Comparison of ENCODE assay signal across 21 cellular contexts in the genomic region with DNA sequence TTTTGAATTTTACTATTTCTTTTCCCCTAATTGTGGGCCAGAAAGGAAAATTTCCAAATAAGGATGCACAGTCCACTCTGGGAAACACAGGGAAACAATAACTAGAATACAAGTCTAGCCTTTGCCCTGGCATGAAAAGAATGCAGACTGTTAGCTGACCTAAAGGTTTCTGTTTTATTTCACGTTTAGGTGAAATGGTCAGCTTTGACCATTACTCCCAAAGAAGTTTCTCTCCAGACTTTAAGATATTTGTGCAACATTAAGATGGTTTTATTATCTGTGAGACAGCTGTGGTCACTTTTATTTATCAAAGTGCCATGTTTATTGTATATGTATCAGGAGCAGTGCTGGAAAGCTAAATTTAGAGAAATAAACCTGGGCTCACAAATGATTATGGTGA.
DNase-seq lines count a peak whose midpoint lies in the region; ATAC-seq and TF ChIP-seq lines count a peak whose summit lies in the region.
"Had no signal": no experiment of that assay in that cellular context is flagged by ENCODE, and none has a peak within 500 bp of the region (broad histone marks: within the 10 kb centered on the region; RNA-seq: fewer than 3 reads in every experiment).

No MANE protein-coding gene starts in this region.

- no peaks in the 10 kb centered on the region for H3K36me3 ChIP-seq in Caco-2 (ENCODE audit: control insufficient read depth, insufficient read depth, low read length)
- H3K36me3 ChIP-seq: prostate gland had no signal

- intact Hi-C loops in Caco-2 (cut with micrococcal nuclease; ENCODE audit: unreplicated experiment): loop anchor here (2.0 kb wide), 1 partner anchor 52 kb away; no protein-coding TSS in a partner anchor

- POLR2A ChIA-PET in Caco-2 (lab: Charles Lee): no interaction called here

- no peaks in the 10 kb centered on the region for H3K9me3 Mint-ChIP-seq in Caco-2 (ENCODE audit: unreplicated experiment)
- H3K9me3 Mint-ChIP-seq: CD4-positive, alpha-beta T cell; memory B cell; T-cell had no signal

- peaks cover 69% of the 10 kb centered on the region for H3K4me1 ChIP-seq in Caco-2
- H3K4me1 ChIP-seq: prostate gland had no signal

- peak overlapping the region; percentile 58 for H3K4me3 Mint-ChIP-seq in Caco-2 (ENCODE audit: unreplicated experiment)
- H3K4me3 Mint-ChIP-seq: CD4-positive, alpha-beta T cell; endodermal cell; memory B cell; T-cell had no signal

- TF ChIP-seq CTCF in Caco-2 (IDR thresholded peaks at IDR 0.05; ENCODE audit: insufficient read depth in 1 of 2, low read depth in 1 of 2, low read length in 1 of 2, severe bottlenecking in 1 of 2, unreplicated experiment in 1 of 2) (no peak), cardiac fibroblast (IDR thresholded peaks at IDR 0.05; ENCODE audit: low read depth, low read length) (no peak)

- H3K27me3 Mint-ChIP-seq in Caco-2 (ENCODE audit: insufficient read depth, unreplicated experiment): no peaks in the 10 kb centered on the region
- H3K27me3 Mint-ChIP-seq: CD4-positive, alpha-beta T cell; memory B cell had no signal

- CTCF ChIA-PET in Caco-2 (lab: Charles Lee): no interaction called here

- H3K27me3 ChIP-seq in Caco-2 (replicated peaks; ENCODE audit: control insufficient read depth, insufficient read depth, low read length): no peaks in the 10 kb centered on the region

- no peak for ATAC-seq in GM21515 (IDR thresholded peaks at IDR 0.05; ENCODE audit: unreplicated experiment)
- ATAC-seq: T-cell had no signal

- no peak overlapping the region for H3K4me3 ChIP-seq in Caco-2 (ENCODE audit: low read depth, low read length)
- H3K4me3 ChIP-seq in cardiac fibroblast (replicated peaks in 1 of 2; ENCODE audit: low read depth in 2 of 2, low read length in 2 of 2): no peak overlapping the region
- H3K4me3 ChIP-seq: prostate gland had no signal

- peaks cover 73% of the 10 kb centered on the region for H3K4me1 Mint-ChIP-seq in Caco-2 (ENCODE audit: low read depth, unreplicated experiment)
- H3K4me1 Mint-ChIP-seq: T-cell had no signal

- peaks cover 39% of the 10 kb centered on the region for H3K36me3 Mint-ChIP-seq in Caco-2 (ENCODE audit: insufficient read depth, unreplicated experiment)
- H3K36me3 Mint-ChIP-seq: memory B cell, T-cell had no signal

- no peaks in the 10 kb centered on the region for H3K9me3 ChIP-seq in Caco-2
- H3K9me3 ChIP-seq: prostate gland had no signal

- peak overlapping the region; percentile 93 for H3K27ac Mint-ChIP-seq in Caco-2 (ENCODE audit: unreplicated experiment)
- H3K27ac Mint-ChIP-seq: CD4-positive, alpha-beta T cell; endodermal cell; memory B cell; T-cell had no signal

- no peak for DNase-seq in Caco-2
- DNase-seq in M059J (ENCODE audit: low read depth): peak; percentile 69
- peak; percentile 42 to 59 for DNase-seq in cardiac fibroblast (ENCODE audit: low read depth in 2 of 2)
- peak; percentile 10 for DNase-seq in myocyte (ENCODE audit: low read depth)
- DNase-seq in AG20443 (ENCODE audit: low spot score): no peak
- DNase-seq in retina: no peak
- DNase-seq in T-helper 2 cell: no peak
- DNase-seq: activated CD4-positive, alpha-beta T cell treated with anti-CD3 and anti-CD28 coated beads, Interleukin-2, amount 50 U/mL, for 1 hour; activated CD8-positive, alpha-beta memory T cell treated with anti-CD3 and anti-CD28 coated beads, Interleukin-2, amount 50 U/mL, for 48 hours; activated effector memory CD4-positive, alpha-beta T cell treated with anti-CD3 and anti-CD28 coated beads, Interleukin-2, amount 50 U/mL, for 16 hours; amygdala; CD4-positive, alpha-beta T cell; NCI-H1092 treated with DMSO at 0.1 percent for 48 hours; NCI-H2029 treated with DMSO at 0.1 percent for 48 hours; NCI-H446; NK-92 treated with Interleukin-12 subunit alpha and Interleukin-12 subunit beta, amount 100 ng/mL, for 24 hours; T-cell had no signal

- no TSS peak for BruUV-seq in Caco-2 (replicated peaks; lab: Mats Ljungman, UMichigan)

Comparison
In these comparisons a context has a peak if more than half of its experiments do, and no peak if none do; other contexts are left out.
1. DNase-seq: peak in M059J (single experiment), cardiac fibroblast (2 of 2) and myocyte (single experiment); none in Caco-2 (0 of 2), AG20443 (single experiment), retina (single experiment) and T-helper 2 cell (0 of 5).